In the genomic region with DNA sequence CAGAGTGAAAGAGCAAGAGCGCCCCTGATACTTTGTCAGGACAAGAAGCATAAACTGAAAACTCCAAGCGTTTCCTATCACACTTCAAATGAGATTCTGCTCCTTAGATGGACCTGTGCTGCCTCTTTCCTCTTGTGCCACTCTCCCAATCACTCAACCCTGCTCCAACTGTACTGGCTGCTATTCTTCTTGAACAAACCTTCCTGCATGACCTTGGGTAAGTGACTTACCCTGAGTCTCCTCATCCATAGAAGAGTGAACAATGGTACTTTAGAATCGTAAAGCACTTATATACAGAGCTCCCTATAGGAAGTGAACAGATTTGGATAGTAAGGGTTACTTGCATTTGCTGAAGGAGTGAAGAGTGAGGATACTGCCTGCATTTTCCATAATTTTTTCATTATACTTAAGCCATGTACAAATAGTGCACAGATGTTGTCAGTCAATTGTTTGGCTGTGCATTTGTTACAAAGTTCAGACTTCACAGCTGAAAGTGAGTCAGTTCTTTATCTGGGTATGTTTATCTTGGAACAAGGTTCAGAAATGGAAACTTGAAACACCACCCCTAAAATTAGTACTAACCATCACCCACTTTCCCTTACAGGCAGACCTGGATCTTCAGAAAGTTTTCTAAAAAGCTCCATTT, we compare ENCODE assay signal across 1 cellular context.
TF ChIP-seq lines count a peak whose summit lies in the region.

No MANE protein-coding gene starts in this region.

TF ChIP-seq in K562, 482 proteins besides CTCF, POLR2A, EP300 and RAD21 (continued from another document):
- no peak for TF ChIP-seq ZNF175 (CRISPR knock-in tag; IDR thresholded peaks at IDR 0.05; ENCODE audit: low read depth)
- TF ChIP-seq HMGN3 (IDR thresholded peaks at IDR 0.05; ENCODE audit: borderline replicate concordance, extremely low read depth, insufficient read length, low read depth, low read length), result no peak
- peak; percentile 32 for TF ChIP-seq CCNT2 (IDR thresholded peaks at IDR 0.05; ENCODE audit: borderline replicate concordance, extremely low read depth, insufficient read length, low read depth, low read length)
- TF ChIP-seq MCM3 (IDR thresholded peaks at IDR 0.05), result no peak
- no peak for TF ChIP-seq ZNF707 (CRISPR knock-in tag; conservative IDR thresholded peaks at IDR 0.05)
- TF ChIP-seq HNRNPH1 (optimal IDR thresholded peaks at IDR 0.05; ENCODE audit: low read depth, low read length), result no peak
- TF ChIP-seq ZNF445 (CRISPR knock-in tag; IDR thresholded peaks at IDR 0.05; ENCODE audit: low read depth), result no peak
- TF ChIP-seq ZNF23 (CRISPR knock-in tag; IDR thresholded peaks at IDR 0.05), result no peak
- TF ChIP-seq CGGBP1 (CRISPR knock-in tag; IDR thresholded peaks at IDR 0.05), result no peak
- TF ChIP-seq RBM14 (IDR thresholded peaks at IDR 0.05; ENCODE audit: borderline replicate concordance, insufficient read depth, low read depth, low read length), result no peak
- TF ChIP-seq, protein P1, sequence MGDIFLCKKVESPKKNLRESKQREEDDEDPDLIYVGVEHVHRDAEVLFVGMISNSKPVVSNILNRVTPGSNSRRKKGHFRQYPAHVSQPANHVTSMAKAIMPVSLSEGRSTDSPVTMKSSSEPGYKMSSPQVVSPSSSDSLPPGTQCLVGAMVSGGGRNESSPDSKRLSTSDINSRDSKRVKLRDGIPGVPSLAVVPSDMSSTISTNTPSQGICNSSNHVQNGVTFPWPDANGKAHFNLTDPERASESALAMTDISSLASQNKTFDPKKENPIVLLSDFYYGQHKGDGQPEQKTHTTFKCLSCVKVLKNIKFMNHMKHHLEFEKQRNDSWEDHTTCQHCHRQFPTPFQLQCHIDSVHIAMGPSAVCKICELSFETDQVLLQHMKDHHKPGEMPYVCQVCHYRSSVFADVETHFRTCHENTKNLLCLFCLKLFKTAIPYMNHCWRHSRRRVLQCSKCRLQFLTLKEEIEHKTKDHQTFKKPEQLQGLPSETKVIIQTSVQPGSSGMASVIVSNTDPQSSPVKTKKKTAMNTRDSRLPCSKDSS (IDR thresholded peaks at IDR 0.05; ENCODE audit: low read depth, partially characterized antibody), result no peak
- TF ChIP-seq HLTF (IDR thresholded peaks at IDR 0.05), result no peak
- no peak for TF ChIP-seq MEIS2 (IDR thresholded peaks at IDR 0.05; ENCODE audit: partially characterized antibody)
- TF ChIP-seq NCOA2 (IDR thresholded peaks at IDR 0.05; ENCODE audit: partially characterized antibody in 2 of 2), result peak in 1 of 2 experiments; percentile 8
- no peak for TF ChIP-seq ZNF584 (CRISPR knock-in tag; IDR thresholded peaks at IDR 0.05; ENCODE audit: low read depth)
- TF ChIP-seq, protein P2, sequence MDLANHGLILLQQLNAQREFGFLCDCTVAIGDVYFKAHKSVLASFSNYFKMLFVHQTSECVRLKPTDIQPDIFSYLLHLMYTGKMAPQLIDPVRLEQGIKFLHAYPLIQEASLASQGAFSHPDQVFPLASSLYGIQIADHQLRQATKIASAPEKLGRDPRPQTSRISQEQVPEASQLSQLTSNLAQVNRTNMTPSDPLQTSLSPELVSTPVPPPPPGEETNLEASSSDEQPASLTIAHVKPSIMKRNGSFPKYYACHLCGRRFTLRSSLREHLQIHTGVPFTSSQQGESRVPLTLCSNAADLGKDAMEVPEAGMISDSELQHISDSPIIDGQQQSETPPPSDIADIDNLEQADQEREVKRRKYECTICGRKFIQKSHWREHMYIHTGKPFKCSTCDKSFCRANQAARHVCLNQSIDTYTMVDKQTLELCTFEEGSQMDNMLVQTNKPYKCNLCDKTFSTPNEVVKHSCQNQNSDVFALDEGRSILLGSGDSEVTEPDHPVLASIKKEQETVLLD (IDR thresholded peaks at IDR 0.05), result no peak
- no peak for TF ChIP-seq KLF16 (IDR thresholded peaks at IDR 0.05)
- TF ChIP-seq ARID3B (CRISPR knock-in tag; IDR thresholded peaks at IDR 0.05; ENCODE audit: borderline replicate concordance), result no peak
- no peak for TF ChIP-seq SP1 (CRISPR knock-in tag; IDR thresholded peaks at IDR 0.05)
- TF ChIP-seq, protein P3, sequence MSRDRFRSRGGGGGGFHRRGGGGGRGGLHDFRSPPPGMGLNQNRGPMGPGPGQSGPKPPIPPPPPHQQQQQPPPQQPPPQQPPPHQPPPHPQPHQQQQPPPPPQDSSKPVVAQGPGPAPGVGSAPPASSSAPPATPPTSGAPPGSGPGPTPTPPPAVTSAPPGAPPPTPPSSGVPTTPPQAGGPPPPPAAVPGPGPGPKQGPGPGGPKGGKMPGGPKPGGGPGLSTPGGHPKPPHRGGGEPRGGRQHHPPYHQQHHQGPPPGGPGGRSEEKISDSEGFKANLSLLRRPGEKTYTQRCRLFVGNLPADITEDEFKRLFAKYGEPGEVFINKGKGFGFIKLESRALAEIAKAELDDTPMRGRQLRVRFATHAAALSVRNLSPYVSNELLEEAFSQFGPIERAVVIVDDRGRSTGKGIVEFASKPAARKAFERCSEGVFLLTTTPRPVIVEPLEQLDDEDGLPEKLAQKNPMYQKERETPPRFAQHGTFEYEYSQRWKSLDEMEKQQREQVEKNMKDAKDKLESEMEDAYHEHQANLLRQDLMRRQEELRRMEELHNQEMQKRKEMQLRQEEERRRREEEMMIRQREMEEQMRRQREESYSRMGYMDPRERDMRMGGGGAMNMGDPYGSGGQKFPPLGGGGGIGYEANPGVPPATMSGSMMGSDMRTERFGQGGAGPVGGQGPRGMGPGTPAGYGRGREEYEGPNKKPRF (IDR thresholded peaks at IDR 0.05; ENCODE audit: low read depth, low read length), result no peak
- no peak for TF ChIP-seq ILK (tag; IDR thresholded peaks at IDR 0.05; ENCODE audit: borderline replicate concordance, low read depth)
- no peak for TF ChIP-seq BACH1 (tag; IDR thresholded peaks at IDR 0.05)
- no peak for TF ChIP-seq ZNF75A (CRISPR knock-in tag; IDR thresholded peaks at IDR 0.05)
- TF ChIP-seq ZNF764 (CRISPR knock-in tag; IDR thresholded peaks at IDR 0.05; ENCODE audit: low read depth), result no peak
- TF ChIP-seq ZNF76 (CRISPR knock-in tag; IDR thresholded peaks at IDR 0.05; ENCODE audit: borderline replicate concordance), result no peak
- TF ChIP-seq ZKSCAN1 (IDR thresholded peaks at IDR 0.05; ENCODE audit: low read depth, low read length), result no peak
